27 cellular contexts compared by ENCODE assay signal in the genomic region with DNA sequence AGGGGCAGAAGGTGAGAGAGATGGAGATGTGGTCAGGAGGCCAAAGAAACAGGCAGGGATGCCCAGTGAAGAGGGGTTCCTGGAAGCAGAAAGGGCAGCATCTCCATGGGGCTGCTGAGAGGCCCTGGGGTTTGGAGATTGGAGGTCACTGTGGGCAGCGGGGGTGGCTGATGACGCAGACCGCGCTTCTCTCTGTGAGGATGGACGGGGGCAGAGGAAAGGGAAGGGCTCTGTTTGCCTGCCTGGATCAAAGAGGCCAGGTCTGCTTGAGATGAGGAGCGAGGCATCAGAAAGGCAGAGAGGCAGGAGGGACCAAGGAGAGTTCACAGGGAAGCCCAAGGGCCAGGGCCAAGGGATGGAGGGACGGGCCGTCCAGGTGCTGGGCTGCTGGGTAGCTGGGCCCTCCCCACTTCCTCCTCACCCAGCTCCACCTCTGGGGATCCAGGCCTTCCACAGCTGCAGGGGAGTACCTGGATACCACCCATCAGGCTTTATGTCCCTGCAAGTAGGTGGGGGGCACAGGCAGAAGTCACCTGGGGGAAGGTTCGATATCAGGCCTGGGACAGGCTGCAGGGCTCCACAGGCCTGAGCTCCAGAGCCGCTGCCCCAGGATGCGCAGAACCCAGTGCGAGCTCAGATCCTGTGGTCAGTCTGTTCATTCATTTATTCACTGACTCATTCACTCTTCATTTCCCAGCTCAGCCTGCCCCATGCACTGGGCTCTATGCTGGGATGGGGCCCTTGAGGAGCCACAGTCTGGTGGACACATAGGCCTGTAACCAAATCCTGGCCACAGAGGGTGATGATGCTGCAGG. TPM values are rescaled to one million over a fixed set of nuclear protein-coding genes. Genes with fewer than 3 reads are reported as not detected.
DNase-seq lines count a peak whose midpoint lies in the region; ATAC-seq, FAIRE-seq and TF ChIP-seq lines count a peak whose summit lies in the region.
"Had no signal": no experiment of that assay in that cellular context is flagged by ENCODE, and none has a peak within 500 bp of the region (broad histone marks: within the 10 kb centered on the region; RNA-seq: fewer than 3 reads in every experiment).

No MANE protein-coding gene starts in this region.

- TF ChIP-seq EP300 in K562 (IDR thresholded peaks at IDR 0.05; ENCODE audit: low read length) = no peak

- peaks cover 5 to 11% of the 10 kb centered on the region in 2 experiments; a peak in 4 of 5 replicates for H3K4me1 ChIP-seq in K562 (replicated peaks in 1 of 2; ENCODE audit: control insufficient read depth in 2 of 2, insufficient read depth in 2 of 2, low read length in 2 of 2)
- H3K4me1 ChIP-seq: HAP-1, left lung, tibial artery had no signal

- H3K9ac ChIP-seq in K562 (ENCODE audit: insufficient read depth in 1 of 2, low read depth in 2 of 2, low read length in 2 of 2) = no peak overlapping the region; a peak in 1 of 4 replicates

- no peak for TF ChIP-seq CTCF in K562 (IDR thresholded peaks at IDR 0.05 in 2 of 3, conservative IDR thresholded peaks at IDR 0.05 in 1 of 3; ENCODE audit: insufficient read depth in 2 of 3, low read depth in 1 of 3, low read length in 3 of 3)
- no peak for TF ChIP-seq CTCF in neural crest cell (conservative IDR thresholded peaks at IDR 0.05)

- ATAC-seq in K562 (no peak), HG03108 (IDR thresholded peaks at IDR 0.05; ENCODE audit: unreplicated experiment) (no peak)
- ATAC-seq: activated CD8-positive, alpha-beta T cell treated with anti-CD3 and anti-CD28 coated beads, Interleukin-2, amount 10 ng/mL, durations not matched to agents 7 days and 5 days; left lung; mucosa of descending colon had no signal

- no peak overlapping the region for H3K4me3 Mint-ChIP-seq in activated naive CD4-positive, alpha-beta T cell treated with anti-CD3 and anti-CD28 coated beads, Interleukin-2, amount 10 ng/mL, durations not matched to agents 7 days and 5 days
- no peak overlapping the region for H3K4me3 Mint-ChIP-seq in activated naive CD4-positive, alpha-beta T cell treated with anti-CD3 and anti-CD28 coated beads for 36 hours
- no peak overlapping the region for H3K4me3 Mint-ChIP-seq in neural crest cell
- H3K4me3 Mint-ChIP-seq: activated CD8-positive, alpha-beta T cell treated with anti-CD3 and anti-CD28 coated beads, Interleukin-2, amount 10 ng/mL, durations not matched to agents 7 days and 5 days; activated naive CD8-positive, alpha-beta T cell; activated T-helper 1 cell treated with anti-CD3 and anti-CD28 coated beads, Interleukin-12 subunit alpha, Interleukin-12 subunit beta, Interleukin-2, Interleukin-4 antibody, amounts not matched to agents 30 ng/mL and 10 ng/mL and 1 ng/mL, durations not matched to agents 14 hours and 24 hours and 36 hours; IgD-negative memory B cell had no signal

- H3K27ac Mint-ChIP-seq in activated naive CD4-positive, alpha-beta T cell treated with anti-CD3 and anti-CD28 coated beads, Interleukin-2, amount 10 ng/mL, durations not matched to agents 7 days and 5 days = peak overlapping the region; percentile 68
- no peak overlapping the region for H3K27ac Mint-ChIP-seq in activated naive CD4-positive, alpha-beta T cell treated with anti-CD3 and anti-CD28 coated beads for 36 hours
- H3K27ac Mint-ChIP-seq in neural crest cell (ENCODE audit: unreplicated experiment) = peak overlapping the region; percentile 27
- H3K27ac Mint-ChIP-seq: activated naive CD8-positive, alpha-beta T cell; IgD-negative memory B cell; progenitor cell of endocrine pancreas had no signal

- H3K36me3 Mint-ChIP-seq in activated naive CD4-positive, alpha-beta T cell treated with anti-CD3 and anti-CD28 coated beads, Interleukin-2, amount 10 ng/mL, durations not matched to agents 7 days and 5 days = no peaks in the 10 kb centered on the region
- no peaks in the 10 kb centered on the region for H3K36me3 Mint-ChIP-seq in activated naive CD4-positive, alpha-beta T cell treated with anti-CD3 and anti-CD28 coated beads for 36 hours (ENCODE audit: low read depth)
- H3K36me3 Mint-ChIP-seq in neural crest cell (ENCODE audit: low read depth) = no peaks in the 10 kb centered on the region
- H3K36me3 Mint-ChIP-seq: activated naive CD8-positive, alpha-beta T cell; IgD-negative memory B cell had no signal

- WGBS in K562 (ENCODE audit: insufficient coverage, low coverage, missing lambda C conversion rate) = 9% methylated on average over 12 of the region's 12 CpGs

- POLR2A ChIA-PET in K562 (lab: Yijun Ruan, JAX) = interaction anchor here (0.8 to 1.4 kb wide), 2 partner anchors 11 to 31 kb away, joined by 5 read pairs; partner anchors contain the start of gene ADRA2B

- in situ Hi-C loops in K562 (cut with MboI) = loop anchor here (25.0 kb wide), 1 partner anchor 298 kb away; no protein-coding TSS in a partner anchor

- peak; percentile 16 for DNase-seq in activated naive CD4-positive, alpha-beta T cell treated with anti-CD3 and anti-CD28 coated beads, Interleukin-2, amount 10 ng/mL, durations not matched to agents 7 days and 5 days
- DNase-seq in activated naive CD4-positive, alpha-beta T cell treated with anti-CD3 and anti-CD28 coated beads for 36 hours = no peak
- DNase-seq in D341Med (ENCODE audit: low spot score) (peak; percentile 17), K562 (ENCODE audit: extremely low read depth in 1 of 4, low spot score in 3 of 4) (no peak), neural crest cell (ENCODE audit: low read depth, low spot score) (no peak), HuH-7.5 (ENCODE audit: low spot score) (no peak), NCI-H510A treated with DMSO at 0.1 percent for 48 hours (lab: John Stamatoyannopoulos, UW) (no peak)
- DNase-seq: activated CD8-positive, alpha-beta T cell treated with anti-CD3 and anti-CD28 coated beads, Interleukin-2, amount 10 ng/mL, durations not matched to agents 7 days and 5 days; left lung; NCI-H1105 treated with DMSO at 0.1 percent for 48 hours; OCI-M1; stomach; WERI-Rb-1 had no signal

- H3K4me3 ChIP-seq in K562 = no peak overlapping the region
- H3K4me3 ChIP-seq: HAP-1, left lung, mucosa of descending colon, stomach, tibial artery had no signal

- H4K20me1 ChIP-seq in K562 (replicated peaks; ENCODE audit: control insufficient read depth, insufficient read depth, low read length) = no peaks in the 10 kb centered on the region

- H3K4me2 ChIP-seq in K562 (ENCODE audit: insufficient read depth, low read length) = no peak overlapping the region

- H3K9me3 Mint-ChIP-seq in activated naive CD4-positive, alpha-beta T cell treated with anti-CD3 and anti-CD28 coated beads, Interleukin-2, amount 10 ng/mL, durations not matched to agents 7 days and 5 days = no peaks in the 10 kb centered on the region
- no peaks in the 10 kb centered on the region for H3K9me3 Mint-ChIP-seq in activated naive CD4-positive, alpha-beta T cell treated with anti-CD3 and anti-CD28 coated beads for 36 hours
- H3K9me3 Mint-ChIP-seq in neural crest cell = no peaks in the 10 kb centered on the region
- H3K9me3 Mint-ChIP-seq: activated T-helper 1 cell treated with anti-CD3 and anti-CD28 coated beads, Interleukin-12 subunit alpha, Interleukin-12 subunit beta, Interleukin-2, Interleukin-4 antibody, amounts not matched to agents 30 ng/mL and 10 ng/mL and 1 ng/mL, durations not matched to agents 14 hours and 24 hours and 36 hours had no signal

- BruUV-seq in K562 (replicated peaks; lab: Mats Ljungman, UMichigan) = no TSS peak

- H3K27me3 ChIP-seq in K562 (ENCODE audit: control insufficient read depth in 2 of 2, insufficient read depth in 2 of 2, low read length in 2 of 2) = peaks cover 8 to 50% of the 10 kb centered on the region in 2 experiments; a peak in 4 of 5 replicates

- no peaks in the 10 kb centered on the region for H3K79me2 ChIP-seq in K562 (ENCODE audit: control insufficient read depth, insufficient read depth, low read length)

- H2AFZ ChIP-seq in K562 (ENCODE audit: low read depth, low read length) = no peak overlapping the region

- peaks cover 16% of the 10 kb centered on the region for H3K27me3 Mint-ChIP-seq in activated naive CD4-positive, alpha-beta T cell treated with anti-CD3 and anti-CD28 coated beads, Interleukin-2, amount 10 ng/mL, durations not matched to agents 7 days and 5 days
- H3K27me3 Mint-ChIP-seq in activated naive CD4-positive, alpha-beta T cell treated with anti-CD3 and anti-CD28 coated beads for 36 hours (ENCODE audit: low read depth) = peaks cover 3% of the 10 kb centered on the region
- H3K27me3 Mint-ChIP-seq in neural crest cell (ENCODE audit: low read depth) = no peaks in the 10 kb centered on the region
- H3K27me3 Mint-ChIP-seq: progenitor cell of endocrine pancreas had no signal

- H3K9me1 ChIP-seq in K562 (ENCODE audit: control insufficient read depth, insufficient read depth, low read length) = no peaks in the 10 kb centered on the region

- H3K27ac ChIP-seq in K562 (ENCODE audit: extremely low read depth, low read depth, low read length) = no peak overlapping the region
- H3K27ac ChIP-seq: epithelial cell of prostate, left lung, stomach, tibial artery, WERI-Rb-1 had no signal

- intact Hi-C loops in activated naive CD4-positive, alpha-beta T cell treated with anti-CD3 and anti-CD28 coated beads for 36 hours (cut with micrococcal nuclease) = no loop called here
- intact Hi-C loops in K562 (cut with micrococcal nuclease) = no loop called here

- H3K36me3 ChIP-seq in K562 (ENCODE audit: control insufficient read depth, insufficient read depth, low read length) = no peaks in the 10 kb centered on the region
- H3K36me3 ChIP-seq: HAP-1, left lung, stomach, tibial artery, WERI-Rb-1 had no signal

- TF ChIP-seq RAD21 in K562 (CRISPR knock-in tag; conservative IDR thresholded peaks at IDR 0.05 in 1 of 2, IDR thresholded peaks at IDR 0.05 in 1 of 2) = no peak

- no peaks in the 10 kb centered on the region for H3K9me3 ChIP-seq in K562 (replicated peaks; ENCODE audit: control insufficient read depth, insufficient read depth, low read depth, low read length)
- H3K9me3 ChIP-seq: HAP-1, left lung, mucosa of descending colon, stomach, tibial artery had no signal

- CTCF ChIA-PET in activated naive CD4-positive, alpha-beta T cell treated with anti-CD3 and anti-CD28 coated beads, Interleukin-2, amount 10 ng/mL, durations not matched to agents 7 days and 5 days (lab: Charles Lee) = no interaction called here
- CTCF ChIA-PET in activated naive CD4-positive, alpha-beta T cell treated with anti-CD3 and anti-CD28 coated beads for 36 hours (lab: Charles Lee) = interaction anchor here (1.2 kb wide), 1 partner anchor 93 kb away, joined by 3 read pairs; no protein-coding TSS in a partner anchor
- CTCF ChIA-PET in K562 (lab: Yijun Ruan, JAX; ENCODE audit: low intra/inter-chr PET ratio) = no interaction called here

- FAIRE-seq in K562 (lab: Jason Lieb, UNC) = no peak
- FAIRE-seq: GM12892 had no signal

- TF ChIP-seq POLR2A in K562 (conservative IDR thresholded peaks at IDR 0.05) = no peak

- H3K4me1 Mint-ChIP-seq in activated naive CD4-positive, alpha-beta T cell treated with anti-CD3 and anti-CD28 coated beads, Interleukin-2, amount 10 ng/mL, durations not matched to agents 7 days and 5 days = no peaks in the 10 kb centered on the region
- no peaks in the 10 kb centered on the region for H3K4me1 Mint-ChIP-seq in activated naive CD4-positive, alpha-beta T cell treated with anti-CD3 and anti-CD28 coated beads for 36 hours (ENCODE audit: low read depth)
- peaks cover 10% of the 10 kb centered on the region for H3K4me1 Mint-ChIP-seq in neural crest cell

RNA-seq across cellular contexts. Expression of gene ADRA2B, which starts 30.6 kb away (rescaled TPM):
- under 1 TPM; 0.52 TPM for total RNA-seq in activated naive CD4-positive, alpha-beta T cell treated with anti-CD3 and anti-CD28 coated beads for 36 hours
- total RNA-seq in K562 (2011; cell fraction: chromatin; rRNA removed; ENCODE audit: low replicate concordance) = 0.07 and 0.11 TPM in 2 replicates
- 0.13 and 0.17 TPM in 2 replicates for total RNA-seq in K562 (2011; cell fraction: nucleolus; rRNA removed)
- total RNA-seq in K562 (2011; cell fraction: nucleoplasm; rRNA removed) = not detected in 2 replicates
- total RNA-seq in K562 (2014; rRNA removed) (not detected in 2 replicates), K562 (2014; rRNA removed; fragmentation: Illumina TruSeq; extraction: Trizol) (not detected in 2 replicates), K562 (2015; rRNA removed; fragmentation: Illumina TruSeq; extraction: Trizol) (not detected in 2 replicates), K562 (2021) (not detected in 2 replicates), neural crest cell (0.79 and 0.82 TPM in 2 replicates)
- polyA plus RNA-seq in K562 (2011; rRNA removed) (not detected in 2 replicates), K562 (2014; fragmentation: Illumina TruSeq; extraction: Trizol) (not detected in 2 replicates), K562 (2014; fragmentation: Nextera tagmentation; extraction: Ambion mirVana) (not detected), K562 (2014; rRNA removed) (not detected in 2 replicates)
- 0.04 TPM in 1 of 2 replicates, not detected in the other for polyA plus RNA-seq in K562 (2011; cell fraction: cytosol; rRNA removed)
- 0.14 and 0.27 TPM in 2 replicates for polyA plus RNA-seq in K562 (2011; cell fraction: nucleus; rRNA removed)
- polyA plus RNA-seq in K562 (2012) = 0.03 TPM in 1 of 2 replicates, not detected in the other
- polyA minus RNA-seq in K562 (2011; rRNA and poly(A)+ RNA removed) = not detected in 2 replicates
- not detected in 2 replicates for polyA minus RNA-seq in K562 (2011; cell fraction: cytosol; rRNA and poly(A)+ RNA removed)
- polyA minus RNA-seq in K562 (2011; cell fraction: nucleus; rRNA and poly(A)+ RNA removed) = not detected in 2 replicates
- total RNA-seq: cerebellum, M059J had no signal
- polyA plus RNA-seq: AG04450, IgD-negative memory B cell, neural cell had no signal

RNA-seq across cellular contexts. Expression of gene GPAT2, which starts 51.0 kb away (rescaled TPM):
- total RNA-seq in activated naive CD4-positive, alpha-beta T cell treated with anti-CD3 and anti-CD28 coated beads for 36 hours = 10 to 100 TPM; 12.6 to 14.4 TPM
- 0.12 TPM in 2 replicates for total RNA-seq in K562 (2011; cell fraction: chromatin; rRNA removed; ENCODE audit: low replicate concordance)
- total RNA-seq in K562 (2011; cell fraction: nucleolus; rRNA removed) = under 0.01 and 0.39 TPM in 2 replicates
- not detected in 2 replicates for total RNA-seq in K562 (2011; cell fraction: nucleoplasm; rRNA removed)
- total RNA-seq in K562 (2014; rRNA removed) = 0.14 and 0.33 TPM in 2 replicates
- total RNA-seq in K562 (2014; rRNA removed; fragmentation: Illumina TruSeq; extraction: Trizol) = not detected in 2 replicates
- total RNA-seq in K562 (2015; rRNA removed; fragmentation: Illumina TruSeq; extraction: Trizol) = 0.11 and 0.38 TPM in 2 replicates
- total RNA-seq in K562 (2021) = 0.33 and 0.94 TPM in 2 replicates
- polyA plus RNA-seq in K562 (2011; rRNA removed) = not detected in 2 replicates
- polyA plus RNA-seq in K562 (2011; cell fraction: cytosol; rRNA removed) = 0.03 and 0.25 TPM in 2 replicates
- polyA plus RNA-seq in K562 (2011; cell fraction: nucleus; rRNA removed) = 0.34 and 0.55 TPM in 2 replicates
- polyA plus RNA-seq in K562 (2012) = 0.33 and 1.1 TPM in 2 replicates
- polyA plus RNA-seq in K562 (2014; fragmentation: Illumina TruSeq; extraction: Trizol) = 0.30 TPM in 2 replicates
- under 1 TPM in 1 of 2 experiments, not detected in 1; 0.01 TPM for polyA plus RNA-seq in K562 (2014; fragmentation: Nextera tagmentation; extraction: Ambion mirVana)
- 0.42 and 1.2 TPM in 2 replicates for polyA plus RNA-seq in K562 (2014; rRNA removed)
- not detected in 2 replicates for polyA minus RNA-seq in K562 (2011; rRNA and poly(A)+ RNA removed)
- not detected in 2 replicates for polyA minus RNA-seq in K562 (2011; cell fraction: cytosol; rRNA and poly(A)+ RNA removed)
- 0.11 and 0.94 TPM in 2 replicates for polyA minus RNA-seq in K562 (2011; cell fraction: nucleus; rRNA and poly(A)+ RNA removed)
- not detected in 2 replicates for total RNA-seq in neural crest cell
- total RNA-seq: M059J, progenitor cell of endocrine pancreas had no signal
- polyA plus RNA-seq: neural cell had no signal

RNA-seq across cellular contexts. Expression of gene ASTL, which starts 52.6 kb away (rescaled TPM):
- total RNA-seq in activated naive CD4-positive, alpha-beta T cell treated with anti-CD3 and anti-CD28 coated beads for 36 hours = 1 to 10 TPM; 2.5 to 2.6 TPM
- not detected in 2 replicates for total RNA-seq in K562 (2011; cell fraction: chromatin; rRNA removed; ENCODE audit: low replicate concordance)
- not detected in 2 replicates for total RNA-seq in K562 (2011; cell fraction: nucleolus; rRNA removed)
- total RNA-seq in K562 (2011; cell fraction: nucleoplasm; rRNA removed) = not detected in 2 replicates
- total RNA-seq in K562 (2014; rRNA removed) (not detected in 2 replicates), K562 (2014; rRNA removed; fragmentation: Illumina TruSeq; extraction: Trizol) (not detected in 2 replicates), K562 (2015; rRNA removed; fragmentation: Illumina TruSeq; extraction: Trizol) (not detected in 2 replicates), K562 (2021) (not detected in 2 replicates), neural crest cell (not detected in 2 replicates)
- polyA plus RNA-seq in K562 (2011; rRNA removed) (not detected in 2 replicates), K562 (2014; fragmentation: Illumina TruSeq; extraction: Trizol) (not detected in 2 replicates), K562 (2014; fragmentation: Nextera tagmentation; extraction: Ambion mirVana) (not detected), K562 (2014; rRNA removed) (not detected in 2 replicates)
- not detected in 2 replicates for polyA plus RNA-seq in K562 (2011; cell fraction: cytosol; rRNA removed)
- polyA plus RNA-seq in K562 (2011; cell fraction: nucleus; rRNA removed) = not detected in 2 replicates
- not detected in 2 replicates for polyA plus RNA-seq in K562 (2012)
- polyA minus RNA-seq in K562 (2011; rRNA and poly(A)+ RNA removed) = not detected in 2 replicates
- not detected in 2 replicates for polyA minus RNA-seq in K562 (2011; cell fraction: cytosol; rRNA and poly(A)+ RNA removed)
- polyA minus RNA-seq in K562 (2011; cell fraction: nucleus; rRNA and poly(A)+ RNA removed) = not detected in 2 replicates
- total RNA-seq: cerebellum, left lung, mucosa of descending colon, stomach had no signal
- polyA plus RNA-seq: AG04450, IgD-negative memory B cell, neural cell had no signal

RNA-seq across cellular contexts. Expression of gene DUSP2, which starts 59.5 kb away (rescaled TPM):
- total RNA-seq in activated naive CD4-positive, alpha-beta T cell treated with anti-CD3 and anti-CD28 coated beads for 36 hours = 100 to 1,000 TPM; 429 to 463 TPM
- 0.16 TPM in 1 of 2 replicates, not detected in the other for total RNA-seq in K562 (2011; cell fraction: chromatin; rRNA removed; ENCODE audit: low replicate concordance)
- 0.33 TPM in 1 of 2 replicates, not detected in the other for total RNA-seq in K562 (2011; cell fraction: nucleolus; rRNA removed)
- not detected in 2 replicates for total RNA-seq in K562 (2011; cell fraction: nucleoplasm; rRNA removed)
- not detected in 2 replicates for total RNA-seq in K562 (2014; rRNA removed)
- not detected in 2 replicates for total RNA-seq in K562 (2014; rRNA removed; fragmentation: Illumina TruSeq; extraction: Trizol)
- total RNA-seq in K562 (2015; rRNA removed; fragmentation: Illumina TruSeq; extraction: Trizol) = not detected in 2 replicates
- 0.18 and 0.42 TPM in 2 replicates for total RNA-seq in K562 (2021)
- polyA plus RNA-seq in K562 (2011; rRNA removed) = 0.04 TPM in 1 of 2 replicates, not detected in the other
- 0.06 and 0.07 TPM in 2 replicates for polyA plus RNA-seq in K562 (2011; cell fraction: cytosol; rRNA removed)
- polyA plus RNA-seq in K562 (2011; cell fraction: nucleus; rRNA removed) = 0.14 and 0.64 TPM in 2 replicates
- 0.08 TPM in 1 of 2 replicates, not detected in the other for polyA plus RNA-seq in K562 (2012)
- polyA plus RNA-seq in K562 (2014; fragmentation: Illumina TruSeq; extraction: Trizol) = not detected in 2 replicates
- not detected for polyA plus RNA-seq in K562 (2014; fragmentation: Nextera tagmentation; extraction: Ambion mirVana)
- not detected in 2 replicates for polyA plus RNA-seq in K562 (2014; rRNA removed)
- polyA minus RNA-seq in K562 (2011; rRNA and poly(A)+ RNA removed) = not detected in 2 replicates
- polyA minus RNA-seq in K562 (2011; cell fraction: cytosol; rRNA and poly(A)+ RNA removed) = 0.76 and 1.8 TPM in 2 replicates
- 0.40 and 0.89 TPM in 2 replicates for polyA minus RNA-seq in K562 (2011; cell fraction: nucleus; rRNA and poly(A)+ RNA removed)
- 1.0 and 1.1 TPM in 2 replicates for total RNA-seq in neural crest cell

Comparison
In these comparisons a context has a peak if more than half of its experiments do, and no peak if none do; other contexts are left out.
1. DNase-seq: peak in activated naive CD4-positive, alpha-beta T cell treated with anti-CD3 and anti-CD28 coated beads, Interleukin-2, amount 10 ng/mL, durations not matched to agents 7 days and 5 days (single experiment) and D341Med (single experiment); none in activated naive CD4-positive, alpha-beta T cell treated with anti-CD3 and anti-CD28 coated beads for 36 hours (single experiment), K562 (0 of 4), neural crest cell (single experiment), HuH-7.5 (single experiment) and NCI-H510A treated with DMSO at 0.1 percent for 48 hours (single experiment).
2. RNA of gene GPAT2, which starts 51.0 kb away (total RNA-seq): 12.6 to 14.4 TPM in activated naive CD4-positive, alpha-beta T cell treated with anti-CD3 and anti-CD28 coated beads for 36 hours; under 0.01 to 0.94 TPM in K562 and not detected in neural crest cell; every median in the first group is over 4 times any median in the second.